17 cellular contexts compared by ENCODE assay signal in the genomic region with DNA sequence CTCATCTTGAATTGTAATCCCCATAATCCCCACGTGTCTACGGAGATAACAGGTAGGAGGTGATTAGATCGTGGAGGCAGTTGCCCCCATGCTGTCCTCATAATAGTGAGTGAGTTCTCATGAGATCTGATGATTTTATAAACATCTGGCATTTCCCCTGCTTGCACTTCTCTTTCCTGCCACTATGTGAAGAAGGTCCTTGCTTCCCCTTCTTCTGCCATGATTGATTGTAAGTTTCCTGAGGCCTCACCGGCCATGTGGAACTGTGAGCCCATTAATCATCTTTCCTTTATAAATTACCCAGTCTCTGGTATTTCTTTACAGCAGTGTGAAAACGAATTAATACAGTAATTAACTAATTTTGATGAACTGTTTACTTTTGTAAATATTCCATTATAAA.
DNase-seq lines count a peak whose midpoint lies in the region; TF ChIP-seq lines count a peak whose summit lies in the region.
"Had no signal": no experiment of that assay in that cellular context is flagged by ENCODE, and none has a peak within 500 bp of the region (broad histone marks: within the 10 kb centered on the region; RNA-seq: fewer than 3 reads in every experiment).

No MANE protein-coding gene starts in this region.

- no peak for DNase-seq in GM12864 (ENCODE audit: low read depth)
- DNase-seq in NAMALWA (ENCODE audit: low spot score): peak; percentile 6
- DNase-seq in endodermal cell: no peak
- DNase-seq in type B pancreatic cell (ENCODE audit: extremely low spot score, unreplicated experiment): no peak
- no peak for DNase-seq in SHP77 (lab: John Stamatoyannopoulos, UW)
- DNase-seq in SIG-M5 (lab: John Stamatoyannopoulos, UW): no peak
- DNase-seq in mucosa of gallbladder (ENCODE audit: low spot score): no peak
- DNase-seq: AML-193, EL, NCI-H1105 treated with DMSO at 0.1 percent for 48 hours, NCI-H1694 treated with DMSO at 0.1 percent for 48 hours, NCI-H2107, NCI-H510A treated with DMSO at 0.1 percent for 48 hours, NCI-H774, Peyer's patch had no signal

- no peak overlapping the region for H3K4me3 ChIP-seq in GM12864 (ENCODE audit: low read depth, low read length)
- H3K4me3 ChIP-seq in endodermal cell (ENCODE audit: low read length): no peak overlapping the region
- H3K4me3 ChIP-seq: K562, Peyer's patch, SK-N-MC had no signal

- no peaks in the 10 kb centered on the region for H3K9me3 ChIP-seq in endodermal cell (ENCODE audit: control insufficient read depth, low read length)
- H3K9me3 ChIP-seq: Peyer's patch had no signal

- no peaks in the 10 kb centered on the region for H3K36me3 Mint-ChIP-seq in endodermal cell (ENCODE audit: low read depth)
- H3K36me3 Mint-ChIP-seq in type B pancreatic cell: no peaks in the 10 kb centered on the region

- peaks cover 22% of the 10 kb centered on the region for H3K27me3 ChIP-seq in endodermal cell (ENCODE audit: control insufficient read depth, insufficient read depth, low read length, poor library complexity, severe bottlenecking)
- H3K27me3 ChIP-seq: Peyer's patch had no signal

- H3K4me1 Mint-ChIP-seq in endodermal cell (peaks cover 16% of the 10 kb centered on the region), type B pancreatic cell (ENCODE audit: unreplicated experiment) (peaks cover 5% of the 10 kb centered on the region)

- H3K4me1 ChIP-seq in endodermal cell (ENCODE audit: control insufficient read depth, insufficient read depth, low read length): no peaks in the 10 kb centered on the region
- H3K4me1 ChIP-seq: Peyer's patch had no signal

- H3K36me3 ChIP-seq in endodermal cell (ENCODE audit: control insufficient read depth, insufficient read depth, low read length): no peaks in the 10 kb centered on the region
- H3K36me3 ChIP-seq: Peyer's patch had no signal

- no peak overlapping the region for H3K9ac ChIP-seq in endodermal cell (ENCODE audit: extremely low read depth, low read length, poor library complexity, severe bottlenecking)

- TF ChIP-seq CTCF in GM12864 (IDR thresholded peaks at IDR 0.05; ENCODE audit: low read depth, low read length, missing control alignments): peak; percentile 17
- peak; percentile 62 for TF ChIP-seq CTCF in endodermal cell (conservative IDR thresholded peaks at IDR 0.05)
- peak; percentile 56 for TF ChIP-seq CTCF in type B pancreatic cell (conservative IDR thresholded peaks at IDR 0.05)

- H3K9me3 Mint-ChIP-seq in endodermal cell: no peaks in the 10 kb centered on the region
- no peaks in the 10 kb centered on the region for H3K9me3 Mint-ChIP-seq in type B pancreatic cell

- 67 to 83% methylated on average over 2 to 4 of the region's 5 CpGs for WGBS in endodermal cell (ENCODE audit: insufficient coverage in 1 of 2, insufficient read length in 1 of 2), 2 experiments

- H3K27me3 Mint-ChIP-seq in endodermal cell (ENCODE audit: insufficient read depth) (peaks cover 13% of the 10 kb centered on the region), type B pancreatic cell (peaks cover 4% of the 10 kb centered on the region)

- H3K4me3 Mint-ChIP-seq in endodermal cell (no peak overlapping the region), type B pancreatic cell (no peak overlapping the region)

- no peak overlapping the region for H3K27ac ChIP-seq in endodermal cell (ENCODE audit: low read depth, low read length)
- H3K27ac ChIP-seq: Peyer's patch, SK-N-MC had no signal

- no peak overlapping the region for H3K27ac Mint-ChIP-seq in endodermal cell
- no peak overlapping the region for H3K27ac Mint-ChIP-seq in type B pancreatic cell
